ENCODE assay signal across 10 cellular contexts in the genomic region with DNA sequence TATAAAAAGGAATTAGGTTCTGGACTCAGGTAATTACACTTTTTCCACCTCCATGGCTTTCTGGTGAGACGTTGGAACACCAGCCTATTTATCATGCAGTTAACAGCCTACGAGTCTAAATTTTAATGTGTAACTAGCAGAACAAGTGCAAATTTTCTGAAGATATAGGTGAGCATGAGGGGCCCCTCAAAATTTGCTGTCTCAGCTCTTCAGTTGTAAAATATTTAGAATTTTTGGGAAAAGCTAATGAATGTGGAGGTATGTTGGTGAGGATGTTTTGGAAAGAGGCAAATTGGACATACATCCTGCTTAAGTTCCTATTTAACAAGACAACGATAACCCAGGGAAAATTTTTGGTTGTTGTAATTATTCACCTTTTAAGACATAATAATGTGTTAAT. TPM values are rescaled to one million over a fixed set of nuclear protein-coding genes. Genes with fewer than 3 reads are reported as not detected.
"Had no signal": no experiment of that assay in that cellular context is flagged by ENCODE, and none has a peak within 500 bp of the region (broad histone marks: within the 10 kb centered on the region; RNA-seq: fewer than 3 reads in every experiment).

No MANE protein-coding gene starts in this region.

- H3K4me1 Mint-ChIP-seq: GM23338 had no signal

- H3K27ac Mint-ChIP-seq: GM23338, H9 had no signal

- ATAC-seq: GM23338 had no signal

- H3K9ac ChIP-seq: KMS-11 had no signal

- H3K4me2 ChIP-seq: GM23338, KMS-11 had no signal

- DNase-seq: H9, HCEC 1CT, Karpas-422, KBM-7 had no signal

- H3K4me3 ChIP-seq: GM23338 had no signal

- H3K27ac ChIP-seq: KMS-11 had no signal

- FAIRE-seq: H1, H54, HTR-8/SVneo had no signal

- H3K4me3 Mint-ChIP-seq: GM23338, H9 had no signal

- H2AFZ ChIP-seq: GM23338 had no signal

RNA-seq across cellular contexts. Expression of a gene that starts 25.3 kb away (rescaled TPM):
- total RNA-seq: HT-29 had no signal
